Comparison of ENCODE assay signal across 16 cellular contexts in the genomic region with DNA sequence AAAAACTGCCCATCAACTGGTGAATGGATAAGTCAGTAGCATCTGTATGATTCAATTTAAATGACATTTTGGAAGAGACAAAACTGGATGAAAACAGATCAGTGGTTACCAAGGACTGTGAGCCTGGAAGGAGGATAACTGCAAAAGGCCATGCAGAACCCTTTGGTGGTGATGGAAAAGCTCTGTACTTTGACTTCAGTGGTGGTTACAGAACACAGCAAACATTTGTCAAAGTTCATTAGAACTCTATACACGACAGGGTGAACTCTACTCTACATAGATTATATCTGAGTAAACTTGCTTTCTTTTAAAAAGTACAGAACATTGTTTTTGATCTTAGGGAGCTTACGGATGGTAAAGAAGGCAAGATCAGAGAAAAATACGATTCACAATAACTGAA.
"Had no signal": no experiment of that assay in that cellular context is flagged by ENCODE, and none has a peak within 500 bp of the region (broad histone marks: within the 10 kb centered on the region; RNA-seq: fewer than 3 reads in every experiment).

No MANE protein-coding gene starts in this region.

- H3K27me3 ChIP-seq: dorsolateral prefrontal cortex, esophagus muscularis mucosa, foreskin keratinocyte, gastroesophageal sphincter, heart left ventricle had no signal

- H3K4me3 ChIP-seq: coronary artery, dorsolateral prefrontal cortex, esophagus muscularis mucosa, gastroesophageal sphincter, heart left ventricle, left ventricle myocardium inferior, lower lobe of right lung, mucosa of descending colon had no signal

- H3K9me3 ChIP-seq: esophagus muscularis mucosa, gastroesophageal sphincter, heart left ventricle, left ventricle myocardium inferior, lower lobe of right lung had no signal

- DNase-seq: dermis blood vessel endothelial cell; dorsolateral prefrontal cortex; effector CD4-positive, alpha-beta T cell; effector memory CD4-positive, alpha-beta T cell; foreskin keratinocyte; heart left ventricle; hippocampal formation; left cardiac atrium; left ventricle myocardium inferior; lower lobe of right lung; mesenchymal stem cell; mucosa of descending colon; naive B cell had no signal

- H3K4me1 ChIP-seq: esophagus muscularis mucosa, foreskin keratinocyte, gastroesophageal sphincter, heart left ventricle, left ventricle myocardium inferior, lower lobe of right lung had no signal

- H3K36me3 ChIP-seq: esophagus muscularis mucosa, gastroesophageal sphincter, heart left ventricle, left ventricle myocardium inferior, lower lobe of right lung had no signal

- H3K27ac ChIP-seq: coronary artery, dorsolateral prefrontal cortex, esophagus muscularis mucosa, foreskin keratinocyte, gastroesophageal sphincter, heart left ventricle, left ventricle myocardium inferior, lower lobe of right lung had no signal

- ATAC-seq: foreskin keratinocyte, gastroesophageal sphincter, heart left ventricle, left cardiac atrium, lower lobe of right lung, mucosa of descending colon had no signal
